Comparison of ENCODE assay signal across 17 cellular contexts in the genomic region with DNA sequence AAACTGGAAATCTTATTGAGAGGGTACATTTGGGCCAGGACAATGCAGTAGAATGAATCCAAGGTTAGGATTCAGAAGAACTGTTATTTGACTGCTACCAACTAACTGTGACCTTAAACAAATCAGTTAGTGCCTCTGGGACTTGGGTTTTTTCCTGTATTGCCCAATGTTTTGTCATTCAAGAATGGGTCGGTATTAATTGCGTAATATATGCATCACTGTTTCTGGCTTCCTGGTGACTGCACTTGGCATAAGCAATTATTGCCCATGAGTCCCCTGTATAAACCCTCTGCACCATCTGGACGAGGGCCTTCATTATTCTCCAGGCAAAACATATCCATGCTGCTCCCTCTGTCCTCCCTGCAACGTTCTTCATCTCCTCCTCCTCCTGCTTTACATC.
DNase-seq lines count a peak whose midpoint lies in the region; ATAC-seq and TF ChIP-seq lines count a peak whose summit lies in the region.
"Had no signal": no experiment of that assay in that cellular context is flagged by ENCODE, and none has a peak within 500 bp of the region (broad histone marks: within the 10 kb centered on the region; RNA-seq: fewer than 3 reads in every experiment).

No MANE protein-coding gene starts in this region.

- TF ChIP-seq CTCF in NB4 (IDR thresholded peaks at IDR 0.05; ENCODE audit: low read depth, low read length) = no peak
- TF ChIP-seq CTCF in suprapubic skin (IDR thresholded peaks at IDR 0.05) = no peak

- TF ChIP-seq POLR2A in NB4 (IDR thresholded peaks at IDR 0.05; ENCODE audit: extremely low read depth, insufficient read length) = no peak
- TF ChIP-seq POLR2A in suprapubic skin (IDR thresholded peaks at IDR 0.05) = no peak

- no peaks in the 10 kb centered on the region for H3K4me1 Mint-ChIP-seq in naive thymus-derived CD4-positive, alpha-beta T cell
- H3K4me1 Mint-ChIP-seq: B cell had no signal

- CTCF ChIA-PET in naive thymus-derived CD4-positive, alpha-beta T cell (lab: Charles Lee) = no interaction called here

- 35% methylated on average over 4 of the region's 4 CpGs for WGBS in suprapubic skin

- no peak overlapping the region for H3K4me3 ChIP-seq in NB4 (ENCODE audit: low read depth, low read length)
- H3K4me3 ChIP-seq in suprapubic skin = no peak overlapping the region
- no peak overlapping the region for H3K4me3 ChIP-seq in naive thymus-derived CD4-positive, alpha-beta T cell (ENCODE audit: low read length)

- no peak overlapping the region for H3K4me3 Mint-ChIP-seq in naive thymus-derived CD4-positive, alpha-beta T cell
- H3K4me3 Mint-ChIP-seq: B cell; CD4-positive, alpha-beta T cell; T-helper 1 cell treated with Interleukin-12 subunit alpha and Interleukin-12 subunit beta and Interleukin-4 antibody, amounts not matched to agents 30 μg/mL and 1 μg/mL, for 36 hours had no signal

- H3K27me3 Mint-ChIP-seq in naive thymus-derived CD4-positive, alpha-beta T cell = no peaks in the 10 kb centered on the region
- H3K27me3 Mint-ChIP-seq: B cell; CD4-positive, alpha-beta T cell had no signal

- ATAC-seq in naive thymus-derived CD4-positive, alpha-beta T cell = no peak

- no peak for TF ChIP-seq EP300 in suprapubic skin (IDR thresholded peaks at IDR 0.05)

- no peaks in the 10 kb centered on the region for H3K36me3 Mint-ChIP-seq in naive thymus-derived CD4-positive, alpha-beta T cell

- intact Hi-C loops in naive thymus-derived CD4-positive, alpha-beta T cell (cut with micrococcal nuclease) = no loop called here

- peak; percentile 1 for DNase-seq in M059J (ENCODE audit: low read depth)
- DNase-seq in NB4 (ENCODE audit: low read depth) = peak; percentile 44
- DNase-seq in NOMO-1 treated with dmso at 0.1 percent for 144 hours (lab: John Stamatoyannopoulos, UW; ENCODE audit: unreplicated experiment) = peak; percentile 58
- DNase-seq in kidney tubule cell (ENCODE audit: low spot score) = peak; percentile 2
- DNase-seq in suprapubic skin (ENCODE audit: low spot score in 2 of 2) = no peak
- no peak for DNase-seq in T-helper 1 cell
- no peak for DNase-seq in naive thymus-derived CD4-positive, alpha-beta T cell
- DNase-seq: Calu3; CD4-positive, alpha-beta T cell; DMS79; HCEC 1CT; NCI-H1092 treated with DMSO at 0.1 percent for 48 hours; NCI-H774; SHP77 had no signal

- no peak overlapping the region for H3K27ac Mint-ChIP-seq in naive thymus-derived CD4-positive, alpha-beta T cell
- H3K27ac Mint-ChIP-seq: B cell; CD4-positive, alpha-beta T cell; T-helper 1 cell treated with Interleukin-12 subunit alpha and Interleukin-12 subunit beta and Interleukin-4 antibody, amounts not matched to agents 30 μg/mL and 1 μg/mL, for 36 hours had no signal

- H3K36me3 ChIP-seq in suprapubic skin = no peaks in the 10 kb centered on the region
- H3K36me3 ChIP-seq in naive thymus-derived CD4-positive, alpha-beta T cell (ENCODE audit: control insufficient read depth in 2 of 3, insufficient read depth in 3 of 3, low read length in 3 of 3) = no peaks in the 10 kb centered on the region

- POLR2A ChIA-PET in naive thymus-derived CD4-positive, alpha-beta T cell (lab: Charles Lee) = no interaction called here

- H3K9me3 ChIP-seq in suprapubic skin = no peaks in the 10 kb centered on the region
- no peaks in the 10 kb centered on the region for H3K9me3 ChIP-seq in naive thymus-derived CD4-positive, alpha-beta T cell (ENCODE audit: control insufficient read depth in 2 of 3, low read length in 3 of 3)

- peaks cover 0 to 26% (median 6%) of the 10 kb centered on the region in 11 donors for H3K9me3 Mint-ChIP-seq in naive thymus-derived CD4-positive, alpha-beta T cell

- no peaks in the 10 kb centered on the region for H3K4me1 ChIP-seq in suprapubic skin
- no peaks in the 10 kb centered on the region for H3K4me1 ChIP-seq in naive thymus-derived CD4-positive, alpha-beta T cell (ENCODE audit: control insufficient read depth in 2 of 2, insufficient read depth in 2 of 2, low read length in 2 of 2)

- H3K27ac ChIP-seq in suprapubic skin = no peak overlapping the region
- H3K27ac ChIP-seq in naive thymus-derived CD4-positive, alpha-beta T cell (ENCODE audit: low read depth, low read length) = no peak overlapping the region
- H3K27ac ChIP-seq: HL-60 had no signal

- no peaks in the 10 kb centered on the region for H3K27me3 ChIP-seq in suprapubic skin
- H3K27me3 ChIP-seq in naive thymus-derived CD4-positive, alpha-beta T cell (ENCODE audit: control insufficient read depth in 2 of 2, insufficient read depth in 2 of 2, low read length in 2 of 2) = no peaks in the 10 kb centered on the region

Comparison
In these comparisons a context has a peak if more than half of its experiments do, and no peak if none do; other contexts are left out.
1. DNase-seq: peak in M059J (single experiment), NB4 (single experiment), NOMO-1 treated with dmso at 0.1 percent for 144 hours (single experiment) and kidney tubule cell (single experiment); none in suprapubic skin (0 of 2), T-helper 1 cell (0 of 5) and naive thymus-derived CD4-positive, alpha-beta T cell (0 of 9).